In genomic region chr19:49084206-49085019, GRCh38 we compare ENCODE assay signal across 8 cellular contexts. TPM values are rescaled to one million over a fixed set of nuclear protein-coding genes. Genes with fewer than 3 reads are reported as not detected.
DNase-seq lines count a peak whose midpoint lies in the region; ATAC-seq and TF ChIP-seq lines count a peak whose summit lies in the region.

No MANE protein-coding gene starts in this region.

- H3K27ac ChIP-seq in RWPE2 (ENCODE audit: poor library complexity, severe bottlenecking) = peak overlapping the region; percentile 51
- H3K27ac ChIP-seq in esophagus (ENCODE audit: low read depth in 2 of 2, low read length in 1 of 2) = peak overlapping the region; percentile 77 to 92
- peak overlapping the region; percentile 86 for H3K27ac ChIP-seq in prostate gland

- no peak for ATAC-seq in RWPE2 (ENCODE audit: low read depth)
- no peak for ATAC-seq in GM21619 (IDR thresholded peaks at IDR 0.05; ENCODE audit: unreplicated experiment)
- no peak for ATAC-seq in GM21576 (IDR thresholded peaks at IDR 0.05; ENCODE audit: unreplicated experiment)

- H3K4me3 ChIP-seq in GM06990 (replicated peaks; ENCODE audit: low read depth, low read length) = peak overlapping the region; percentile 97
- peak overlapping the region; percentile 73 for H3K4me3 ChIP-seq in RWPE2 (ENCODE audit: severe bottlenecking)
- peak overlapping the region; percentile 88 to 94 for H3K4me3 ChIP-seq in esophagus (ENCODE audit: low read depth in 1 of 2, low read length in 2 of 2)
- peak overlapping the region; percentile 85 to 95 for H3K4me3 ChIP-seq in prostate gland

- H3K9me3 ChIP-seq in RWPE2 (ENCODE audit: severe bottlenecking) = no peaks in the 10 kb centered on the region
- no peaks in the 10 kb centered on the region for H3K9me3 ChIP-seq in esophagus (ENCODE audit: control insufficient read depth in 2 of 2, insufficient read depth in 1 of 2, low read depth in 1 of 2, low read length in 1 of 2)
- H3K9me3 ChIP-seq in prostate gland = no peaks in the 10 kb centered on the region

- H3K36me3 ChIP-seq in GM06990 (ENCODE audit: control insufficient read depth, insufficient read depth, low read length) (peaks cover 6% of the 10 kb centered on the region), RWPE2 (ENCODE audit: low read depth) (peaks cover 34% of the 10 kb centered on the region), esophagus (ENCODE audit: control insufficient read depth in 2 of 2, insufficient read depth in 2 of 2, low read length in 1 of 2) (peaks cover 0 to 8% of the 10 kb centered on the region in 2 donors), prostate gland (no peaks in the 10 kb centered on the region)

- no peak for TF ChIP-seq CTCF in GM06990 (IDR thresholded peaks at IDR 0.05; ENCODE audit: insufficient read depth, low read length, poor library complexity, severe bottlenecking)
- no peak for TF ChIP-seq CTCF in RWPE2 (IDR thresholded peaks at IDR 0.05; ENCODE audit: poor library complexity, severe bottlenecking)
- TF ChIP-seq CTCF in prostate gland (IDR thresholded peaks at IDR 0.05) = no peak

- 53 to 62% methylated on average over 26 of the region's 26 CpGs for WGBS in esophagus, 2 donors
- WGBS in prostate gland = 62% methylated on average over 26 of the region's 26 CpGs

- H3K27me3 ChIP-seq in GM06990 (replicated peaks; ENCODE audit: control insufficient read depth, insufficient read depth, low read length) (no peaks in the 10 kb centered on the region), RWPE2 (ENCODE audit: insufficient read depth, poor library complexity, severe bottlenecking) (no peaks in the 10 kb centered on the region), esophagus (ENCODE audit: control insufficient read depth in 1 of 2, insufficient read depth in 2 of 2, low read length in 2 of 2) (no peaks in the 10 kb centered on the region), prostate gland (replicated peaks; ENCODE audit: insufficient read depth) (no peaks in the 10 kb centered on the region)

- intact Hi-C loops in prostate gland (cut with DNase I) = no loop called here

- peaks cover 3% of the 10 kb centered on the region for H3K4me1 ChIP-seq in RWPE2 (ENCODE audit: insufficient read depth, poor library complexity, severe bottlenecking)
- peaks cover 3 to 4% of the 10 kb centered on the region in 2 donors for H3K4me1 ChIP-seq in esophagus (ENCODE audit: control insufficient read depth in 2 of 2, insufficient read depth in 2 of 2, low read length in 1 of 2)
- H3K4me1 ChIP-seq in prostate gland (replicated peaks) = peaks cover 11% of the 10 kb centered on the region

- no peak for DNase-seq in GM06990 (ENCODE audit: extremely low read depth, insufficient read length)
- no peak for DNase-seq in RWPE2 (ENCODE audit: low spot score)
- DNase-seq in prostate gland (ENCODE audit: low spot score) = no peak
- no peak for DNase-seq in NCI-H1417 (lab: John Stamatoyannopoulos, UW)
- no peak for DNase-seq in middle frontal gyrus (ENCODE audit: extremely low spot score, low spot score)

- TF ChIP-seq POLR2A in prostate gland (IDR thresholded peaks at IDR 0.05) = no peak

RNA-seq across cellular contexts. Expression of gene SNRNP70, which starts 0.8 kb away (rescaled TPM):
- polyA plus RNA-seq in esophagus = 100 to 1,000 TPM; 160 to 252 TPM
- total RNA-seq in prostate gland = 100 to 1,000 TPM; 318 to 391 TPM

RNA-seq across cellular contexts. Expression of gene KCNA7, which starts 11.9 kb away (rescaled TPM):
- polyA plus RNA-seq in esophagus = under 1 TPM; 0.01 to 0.02 TPM
- total RNA-seq in prostate gland = not detected

RNA-seq across cellular contexts. Expression of gene NTF4, which starts 19.8 kb away (rescaled TPM):
- polyA plus RNA-seq in esophagus = 10 to 100 TPM in 1 of 2 donors, 1 to 10 TPM in 1; 7.7 to 20.0 TPM
- total RNA-seq in prostate gland = 10 to 100 TPM in 1 of 2 donors, 1 to 10 TPM in 1; 7.0 to 24.4 TPM

RNA-seq across cellular contexts. Expression of gene CGB7, which starts 26.9 kb away (rescaled TPM):
- 1 to 10 TPM; 1.4 to 3.5 TPM for polyA plus RNA-seq in esophagus
- total RNA-seq in prostate gland = 1 to 10 TPM; 2.0 to 2.1 TPM

RNA-seq across cellular contexts. Expression of gene LIN7B, which starts 29.8 kb away (rescaled TPM):
- polyA plus RNA-seq in esophagus = 10 to 100 TPM; 13.7 to 18.5 TPM
- total RNA-seq in prostate gland = 10 to 100 TPM; 31.2 to 64.3 TPM
